Comparison of ENCODE assay signal across 21 cellular contexts in the genomic region with DNA sequence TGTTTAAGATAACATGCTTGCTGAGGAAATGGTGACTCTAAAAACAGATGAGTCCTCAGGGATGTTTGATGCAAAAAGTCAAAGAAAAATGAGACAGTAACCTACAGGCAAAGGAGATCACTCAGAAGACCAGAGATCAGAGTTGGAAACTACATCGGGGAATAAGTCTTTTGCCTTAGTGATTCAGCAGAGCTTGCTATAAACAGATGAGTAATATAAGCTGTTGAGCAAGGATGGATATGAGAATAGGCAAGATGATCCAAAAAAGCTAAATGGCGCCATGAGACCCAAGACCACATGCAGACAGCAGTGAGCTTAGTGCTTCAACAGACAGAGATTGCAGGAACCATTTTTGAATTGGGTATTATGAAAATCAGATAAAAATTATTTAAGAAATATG.
DNase-seq lines count a peak whose midpoint lies in the region; ATAC-seq and TF ChIP-seq lines count a peak whose summit lies in the region.
"Had no signal": no experiment of that assay in that cellular context is flagged by ENCODE, and none has a peak within 500 bp of the region (broad histone marks: within the 10 kb centered on the region; RNA-seq: fewer than 3 reads in every experiment).

No MANE protein-coding gene starts in this region.

- DNase-seq in BJ (ENCODE audit: low read depth) (peak; percentile 62), RKO (ENCODE audit: low spot score) (peak; percentile 5), epithelial cell of esophagus (ENCODE audit: low read depth) (peak; percentile 74), non-pigmented ciliary epithelial cell (ENCODE audit: low read depth) (peak; percentile 66), A172 (ENCODE audit: low spot score) (no peak), NCI-H2171 treated with DMSO at 0.1 percent for 48 hours (lab: John Stamatoyannopoulos, UW) (no peak), T1000 (lab: John Stamatoyannopoulos, UW) (no peak)
- DNase-seq: activated B cell treated with CpG ODN at 0.5 μM for 24 hours; activated naive CD8-positive, alpha-beta T cell treated with anti-CD3 and anti-CD28 coated beads, Interleukin-2, amount 50 U/mL, for 24 hours; endodermal cell; glutamatergic neuron; lower lobe of right lung; naive B cell; NCI-H1694; NCI-H446 treated with DMSO at 0.1 percent for 48 hours; SHP77; testis had no signal

- H3K4me3 ChIP-seq in BJ (ENCODE audit: low read depth, low read length) (no peak overlapping the region), epithelial cell of esophagus (ENCODE audit: low read length) (no peak overlapping the region)
- H3K4me3 ChIP-seq: BLaER1 treated with 17β-estradiol and CSF1 and Interleukin-3, amounts not matched to agents 10 nM and 100 nM; HAP-1; lower lobe of right lung; skin epidermis; testis had no signal

- no peak for ATAC-seq in GM21390 (IDR thresholded peaks at IDR 0.05; ENCODE audit: unreplicated experiment)
- ATAC-seq: activated naive CD8-positive, alpha-beta T cell treated with anti-CD3 and anti-CD28 coated beads, Interleukin-2, amount 50 U/mL, for 24 hours; lower lobe of right lung had no signal

- H3K36me3 ChIP-seq in BJ (ENCODE audit: control insufficient read depth, insufficient read depth, low read length): no peaks in the 10 kb centered on the region
- H3K36me3 ChIP-seq: BLaER1 treated with 17β-estradiol and CSF1 and Interleukin-3, amounts not matched to agents 10 nM and 100 nM; HAP-1; lower lobe of right lung had no signal

- POLR2A ChIA-PET in BJ (lab: Charles Lee): no interaction called here

- CTCF ChIA-PET in BJ (lab: Yijun Ruan, JAX): interaction anchor here (0.7 kb wide), 1 partner anchor 14 kb away, joined by 4 read pairs; no protein-coding TSS in a partner anchor

- TF ChIP-seq CTCF in BJ (IDR thresholded peaks at IDR 0.05; ENCODE audit: insufficient read depth, low read depth, low read length) (no peak), epithelial cell of esophagus (IDR thresholded peaks at IDR 0.05; ENCODE audit: insufficient read depth, low read depth, low read length, missing control alignments) (no peak)

- no peaks in the 10 kb centered on the region for H3K27me3 ChIP-seq in BJ (ENCODE audit: control insufficient read depth, insufficient read depth, low read length)
- H3K27me3 ChIP-seq: BLaER1 treated with 17β-estradiol and CSF1 and Interleukin-3, amounts not matched to agents 10 nM and 100 nM; testis had no signal

Comparison
In these comparisons a context has a peak if more than half of its experiments do, and no peak if none do; other contexts are left out.
1. DNase-seq: peak in BJ (single experiment), RKO (single experiment), epithelial cell of esophagus (single experiment) and non-pigmented ciliary epithelial cell (single experiment); none in A172 (single experiment), NCI-H2171 treated with DMSO at 0.1 percent for 48 hours (single experiment) and T1000 (single experiment).